In the genomic region with DNA sequence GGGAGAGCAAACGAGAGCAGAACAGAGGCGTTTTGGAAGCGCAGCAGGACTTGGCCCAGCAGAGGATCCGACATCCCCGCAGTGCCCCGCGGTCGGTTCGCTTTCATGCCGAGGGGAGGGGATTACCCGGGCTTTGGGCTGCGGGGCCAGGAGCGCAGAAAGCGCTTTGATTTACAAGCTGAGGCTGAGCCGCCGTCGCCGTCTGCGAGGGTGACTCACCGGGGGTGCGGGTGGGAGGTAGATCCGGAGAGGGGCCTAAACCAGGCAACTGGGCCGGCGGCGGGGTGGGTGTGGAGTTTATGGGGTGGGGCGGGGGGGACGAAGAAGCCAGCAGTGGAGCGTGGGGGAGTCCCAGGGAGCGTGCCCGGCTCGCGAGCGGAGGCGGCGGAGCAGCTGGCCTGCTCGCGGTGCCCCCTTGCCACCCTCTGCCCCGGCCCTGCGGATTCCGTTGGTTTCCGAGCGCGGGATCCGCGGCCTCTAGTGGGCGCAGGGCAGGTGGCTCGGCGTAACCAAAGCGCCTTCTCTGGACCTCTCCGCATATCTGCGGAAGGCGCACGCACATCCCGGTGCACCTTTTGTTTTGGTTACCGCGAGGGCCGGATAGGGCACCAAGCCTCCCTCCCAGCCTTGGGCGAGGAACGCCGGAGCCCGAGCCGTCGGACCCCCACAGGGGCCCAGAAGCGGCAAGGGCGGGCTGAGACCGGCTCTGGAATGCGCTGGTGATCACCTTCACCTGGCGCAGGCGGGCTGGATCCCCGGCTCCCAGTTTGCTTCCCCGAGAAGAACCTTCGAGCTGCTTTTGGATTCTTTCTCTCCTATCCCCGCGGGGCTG, we compare ENCODE assay signal across 8 cellular contexts. TPM values are rescaled to one million over a fixed set of nuclear protein-coding genes. Genes with fewer than 3 reads are reported as not detected.
DNase-seq lines count a peak whose midpoint lies in the region; ATAC-seq and TF ChIP-seq lines count a peak whose summit lies in the region.

No MANE protein-coding gene starts in this region.

- peaks cover 0 to 31% (median 15%) of the 10 kb centered on the region in 7 donors for H3K9me3 Mint-ChIP-seq in CD14-positive monocyte

- peaks cover 27% of the 10 kb centered on the region for H3K4me1 Mint-ChIP-seq in CD14-positive monocyte

- ATAC-seq in HG02678 (IDR thresholded peaks at IDR 0.05; ENCODE audit: unreplicated experiment) (no peak), GM19455 (IDR thresholded peaks at IDR 0.05; ENCODE audit: unreplicated experiment) (no peak)

- DNase-seq in CD14-positive monocyte (ENCODE audit: low spot score): no peak
- DNase-seq in HFF-Myc (ENCODE audit: extremely low read depth, low read depth): no peak
- peak; percentile 18 to 57 (median 35) for DNase-seq in T-helper 2 cell
- peak; percentile 47 for DNase-seq in brain microvascular endothelial cell
- peak; percentile 77 for DNase-seq in iPS-NIHi7 (ENCODE audit: extremely low spot score)
- DNase-seq in stimulated activated CD4-positive, alpha-beta T cell treated with anti-CD3 and anti-CD28 coated beads, Interleukin-15, amount 100 ng/mL, for 24 hours: peak; percentile 74

- H3K27ac ChIP-seq in brain microvascular endothelial cell: peak overlapping the region; percentile 20

- intact Hi-C loops in CD14-positive monocyte (cut with micrococcal nuclease): loop anchor here in 1 of 2 donors (10.0 kb wide), 1 partner anchor 303 kb away; no protein-coding TSS in a partner anchor

- peaks cover 9% of the 10 kb centered on the region for H3K36me3 ChIP-seq in brain microvascular endothelial cell (replicated peaks)

- H3K4me3 ChIP-seq in HFF-Myc (replicated peaks; ENCODE audit: low read depth, low read length) (peak overlapping the region; percentile 94), brain microvascular endothelial cell (ENCODE audit: low read depth, low read length) (peak overlapping the region; percentile 92)

- H3K27me3 Mint-ChIP-seq in CD14-positive monocyte (ENCODE audit: low read depth in 3 of 3): peaks cover 77 to 89% (median 83%) of the 10 kb centered on the region in 3 donors

- TF ChIP-seq CTCF in CD14-positive monocyte (IDR thresholded peaks at IDR 0.05) (no peak), HFF-Myc (IDR thresholded peaks at IDR 0.05; ENCODE audit: low read depth, low read length, missing control alignments) (peak; percentile 36), brain microvascular endothelial cell (IDR thresholded peaks at IDR 0.05; ENCODE audit: low read depth, low read length, missing control alignments) (peak; percentile 64)

- in situ Hi-C loops in brain microvascular endothelial cell (cut with HindIII; ENCODE audit: low pct_ligation_motif_present, low sequenced_read_pairs): no loop called here

- H3K4me3 Mint-ChIP-seq in CD14-positive monocyte: peak overlapping the region; percentile 72 to 96

- H3K27me3 ChIP-seq in brain microvascular endothelial cell (replicated peaks): no peaks in the 10 kb centered on the region

- peaks cover 7 to 12% of the 10 kb centered on the region in 2 donors for H3K36me3 Mint-ChIP-seq in CD14-positive monocyte

- H3K27ac Mint-ChIP-seq in CD14-positive monocyte: no peak overlapping the region

RNA-seq across cellular contexts. Expression of a gene that starts 2.6 kb away (rescaled TPM):
- polyA plus RNA-seq in CD14-positive monocyte: not detected

RNA-seq across cellular contexts. Expression of a gene that starts 13.0 kb away (rescaled TPM):
- 1 to 10 TPM; 4.5 to 5.8 TPM for polyA plus RNA-seq in CD14-positive monocyte

Comparison
In these comparisons a context has a peak if more than half of its experiments do, and no peak if none do; other contexts are left out.
1. DNase-seq: peak in T-helper 2 cell (5 of 5), brain microvascular endothelial cell (single experiment), iPS-NIHi7 (single experiment) and stimulated activated CD4-positive, alpha-beta T cell treated with anti-CD3 and anti-CD28 coated beads, Interleukin-15, amount 100 ng/mL, for 24 hours (single experiment); none in CD14-positive monocyte (single experiment) and HFF-Myc (single experiment).